8 cellular contexts compared by ENCODE assay signal in the genomic region with DNA sequence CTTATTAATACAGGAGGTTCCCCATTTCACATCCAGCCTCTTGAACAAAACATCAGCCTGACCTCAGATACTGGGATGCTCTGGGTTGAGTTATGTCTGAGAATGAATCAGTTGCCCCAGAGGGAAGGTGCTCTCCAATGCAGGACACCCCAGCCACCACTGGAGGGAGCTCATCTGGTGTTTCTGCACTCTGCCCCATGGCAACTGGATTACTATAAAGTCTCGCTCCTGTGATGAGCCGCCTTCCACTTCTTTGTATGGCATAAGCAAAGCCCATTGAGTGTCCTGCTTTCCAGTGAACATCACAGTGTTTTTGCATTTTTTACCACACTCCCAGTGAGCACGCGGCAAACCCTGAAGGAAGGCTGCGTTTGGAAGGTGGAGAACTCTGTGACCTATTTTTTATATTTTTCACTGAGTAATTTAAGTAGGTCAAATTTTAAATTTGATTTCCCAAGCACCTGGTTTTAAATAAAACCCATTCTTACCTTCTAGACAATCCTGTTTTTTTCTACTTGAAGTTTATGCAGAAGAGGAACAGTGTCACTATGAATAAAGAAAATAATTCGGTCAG.
DNase-seq lines count a peak whose midpoint lies in the region; ATAC-seq and TF ChIP-seq lines count a peak whose summit lies in the region.

No MANE protein-coding gene starts in this region.

- TF ChIP-seq CTCF in astrocyte of the cerebellum (IDR thresholded peaks at IDR 0.05; ENCODE audit: low read depth, low read length, missing control alignments) = peak; percentile 83

- H3K4me3 ChIP-seq in astrocyte of the cerebellum (ENCODE audit: low read depth, low read length) = no peak overlapping the region

- DNase-seq in NK-92 treated with Interleukin-12 subunit alpha and Interleukin-12 subunit beta, amount 100 ng/mL, for 24 hours (lab: John Stamatoyannopoulos, UW) = peak; percentile 15
- DNase-seq in NK-92 (lab: John Stamatoyannopoulos, UW; ENCODE audit: unreplicated experiment) (no peak), HuH-7 (ENCODE audit: low spot score) (peak; percentile 79), RPMI8226 (peak; percentile 71), astrocyte of the cerebellum (ENCODE audit: low read depth) (no peak), left kidney (ENCODE audit: low read depth, low spot score) (peak; percentile 56)

- in situ Hi-C loops in astrocyte of the cerebellum (cut with HindIII; ENCODE audit: low sequenced_read_pairs) = no loop called here

- ATAC-seq in GM21737 (IDR thresholded peaks at IDR 0.05; ENCODE audit: unreplicated experiment) (peak; percentile 69), GM18520 (IDR thresholded peaks at IDR 0.05; ENCODE audit: unreplicated experiment) (no peak)

Comparison
In these comparisons a context has a peak if more than half of its experiments do, and no peak if none do; other contexts are left out.
1. DNase-seq: peak in NK-92 treated with Interleukin-12 subunit alpha and Interleukin-12 subunit beta, amount 100 ng/mL, for 24 hours (single experiment), HuH-7 (single experiment), RPMI8226 (single experiment) and left kidney (single experiment); none in NK-92 (single experiment) and astrocyte of the cerebellum (single experiment).